In genomic region chr7:99929730-99930053, GRCh38 we compare ENCODE assay signal across 1 cellular context.
A peak's percentile ranks its signal among the peaks of the same experiment; 100 is the strongest.
TF ChIP-seq lines count a peak whose summit lies in the region.

No MANE protein-coding gene starts in this region.

TF ChIP-seq in WTC11, 78 proteins besides CTCF, POLR2A, EP300 and RAD21 (continued from another document):
- TF ChIP-seq, protein P1, sequence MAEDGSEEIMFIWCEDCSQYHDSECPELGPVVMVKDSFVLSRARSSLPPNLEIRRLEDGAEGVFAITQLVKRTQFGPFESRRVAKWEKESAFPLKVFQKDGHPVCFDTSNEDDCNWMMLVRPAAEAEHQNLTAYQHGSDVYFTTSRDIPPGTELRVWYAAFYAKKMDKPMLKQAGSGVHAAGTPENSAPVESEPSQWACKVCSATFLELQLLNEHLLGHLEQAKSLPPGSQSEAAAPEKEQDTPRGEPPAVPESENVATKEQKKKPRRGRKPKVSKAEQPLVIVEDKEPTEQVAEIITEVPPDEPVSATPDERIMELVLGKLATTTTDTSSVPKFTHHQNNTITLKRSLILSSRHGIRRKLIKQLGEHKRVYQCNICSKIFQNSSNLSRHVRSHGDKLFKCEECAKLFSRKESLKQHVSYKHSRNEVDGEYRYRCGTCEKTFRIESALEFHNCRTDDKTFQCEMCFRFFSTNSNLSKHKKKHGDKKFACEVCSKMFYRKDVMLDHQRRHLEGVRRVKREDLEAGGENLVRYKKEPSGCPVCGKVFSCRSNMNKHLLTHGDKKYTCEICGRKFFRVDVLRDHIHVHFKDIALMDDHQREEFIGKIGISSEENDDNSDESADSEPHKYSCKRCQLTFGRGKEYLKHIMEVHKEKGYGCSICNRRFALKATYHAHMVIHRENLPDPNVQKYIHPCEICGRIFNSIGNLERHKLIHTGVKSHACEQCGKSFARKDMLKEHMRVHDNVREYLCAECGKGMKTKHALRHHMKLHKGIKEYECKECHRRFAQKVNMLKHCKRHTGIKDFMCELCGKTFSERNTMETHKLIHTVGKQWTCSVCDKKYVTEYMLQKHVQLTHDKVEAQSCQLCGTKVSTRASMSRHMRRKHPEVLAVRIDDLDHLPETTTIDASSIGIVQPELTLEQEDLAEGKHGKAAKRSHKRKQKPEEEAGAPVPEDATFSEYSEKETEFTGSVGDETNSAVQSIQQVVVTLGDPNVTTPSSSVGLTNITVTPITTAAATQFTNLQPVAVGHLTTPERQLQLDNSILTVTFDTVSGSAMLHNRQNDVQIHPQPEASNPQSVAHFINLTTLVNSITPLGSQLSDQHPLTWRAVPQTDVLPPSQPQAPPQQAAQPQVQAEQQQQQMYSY (CRISPR knock-in tag; IDR thresholded peaks at IDR 0.05) = no peak
- 0 out of 2 replicates have a peak, but pooled peaks have one; percentile 26 for TF ChIP-seq ETV6 (CRISPR knock-in tag; IDR thresholded peaks at IDR 0.05)
- TF ChIP-seq ZNF317 (CRISPR knock-in tag; IDR thresholded peaks at IDR 0.05; ENCODE audit: borderline replicate concordance, low read depth) = no peak
- no peak for TF ChIP-seq ESRRA (CRISPR knock-in tag; IDR thresholded peaks at IDR 0.05; ENCODE audit: borderline replicate concordance)
- TF ChIP-seq MXD4 (CRISPR knock-in tag; IDR thresholded peaks at IDR 0.05; ENCODE audit: borderline replicate concordance) = no peak
- no peak for TF ChIP-seq JUN (CRISPR knock-in tag; IDR thresholded peaks at IDR 0.05)
- no peak for TF ChIP-seq ZNF138 (CRISPR knock-in tag; conservative IDR thresholded peaks at IDR 0.05)
